ENCODE assay signal across 1 cellular context in genomic region chr15:42494998-42495360, GRCh38.
TF ChIP-seq lines count a peak whose summit lies in the region.

No MANE protein-coding gene starts in this region.

TF ChIP-seq in H1, 55 proteins besides CTCF, POLR2A, EP300 and RAD21:
- no peak for TF ChIP-seq BACH1 (IDR thresholded peaks at IDR 0.05; ENCODE audit: low read length)
- TF ChIP-seq CREB1 (IDR thresholded peaks at IDR 0.05) = no peak
- no peak for TF ChIP-seq CHD2 (IDR thresholded peaks at IDR 0.05; ENCODE audit: low read length)
- TF ChIP-seq POLR2AphosphoS5 (IDR thresholded peaks at IDR 0.05; ENCODE audit: low read depth, low read length) = no peak
